1 cellular context compared by ENCODE assay signal in the genomic region with DNA sequence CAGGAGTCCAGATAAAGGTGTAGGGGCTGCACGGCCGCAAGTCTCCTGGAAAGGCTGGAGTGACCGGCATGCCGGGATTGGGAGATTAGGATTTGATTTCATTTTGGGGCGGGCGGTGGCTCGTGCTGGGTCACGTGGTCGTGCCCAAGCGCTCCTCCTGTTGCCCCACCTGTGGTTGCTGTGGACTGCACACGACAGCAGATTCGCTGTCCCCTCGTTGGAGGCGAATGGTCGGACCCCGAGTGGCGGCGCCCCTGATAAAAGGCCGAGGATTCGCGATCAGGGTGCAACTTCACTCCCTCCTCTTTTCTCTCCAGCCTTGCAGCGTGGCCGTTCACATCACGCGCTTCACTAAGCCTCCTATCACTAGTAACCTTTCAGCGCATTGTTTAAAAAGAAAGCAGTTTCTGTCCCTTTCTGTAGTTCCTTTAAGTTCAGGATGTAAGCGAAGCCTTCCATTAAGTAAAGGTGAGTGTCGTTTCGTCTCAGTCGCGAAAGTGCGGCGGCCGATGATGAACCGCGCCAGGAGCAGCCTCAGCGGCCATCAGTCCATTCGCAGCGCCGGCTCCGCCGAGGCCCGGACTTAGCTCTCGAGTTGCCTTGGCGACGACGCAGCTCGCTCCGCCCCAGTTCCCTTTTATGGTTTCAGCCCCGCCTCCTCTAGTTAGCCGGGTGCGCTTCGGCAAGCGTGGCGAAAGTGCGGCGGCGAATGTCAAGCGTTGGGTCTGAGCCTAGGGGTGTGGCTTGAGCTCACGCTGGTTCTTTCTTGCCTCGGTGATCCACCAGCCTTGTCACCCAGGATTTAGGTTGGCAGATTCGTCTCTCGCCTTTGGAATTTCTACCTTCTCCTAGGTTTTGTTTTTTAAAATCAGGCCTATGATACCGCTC.
A peak's percentile ranks its signal among the peaks of the same experiment; 100 is the strongest.
TF ChIP-seq lines count a peak whose summit lies in the region.

No MANE protein-coding gene starts in this region.

TF ChIP-seq in WTC11, 78 proteins besides CTCF, POLR2A, EP300 and RAD21 (continued from another document and continues in another):
- TF ChIP-seq, protein P1, sequence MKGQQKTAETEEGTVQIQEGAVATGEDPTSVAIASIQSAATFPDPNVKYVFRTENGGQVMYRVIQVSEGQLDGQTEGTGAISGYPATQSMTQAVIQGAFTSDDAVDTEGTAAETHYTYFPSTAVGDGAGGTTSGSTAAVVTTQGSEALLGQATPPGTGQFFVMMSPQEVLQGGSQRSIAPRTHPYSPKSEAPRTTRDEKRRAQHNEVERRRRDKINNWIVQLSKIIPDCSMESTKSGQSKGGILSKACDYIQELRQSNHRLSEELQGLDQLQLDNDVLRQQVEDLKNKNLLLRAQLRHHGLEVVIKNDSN (CRISPR knock-in tag; IDR thresholded peaks at IDR 0.05) = peak; percentile 89
- TF ChIP-seq, protein P2, sequence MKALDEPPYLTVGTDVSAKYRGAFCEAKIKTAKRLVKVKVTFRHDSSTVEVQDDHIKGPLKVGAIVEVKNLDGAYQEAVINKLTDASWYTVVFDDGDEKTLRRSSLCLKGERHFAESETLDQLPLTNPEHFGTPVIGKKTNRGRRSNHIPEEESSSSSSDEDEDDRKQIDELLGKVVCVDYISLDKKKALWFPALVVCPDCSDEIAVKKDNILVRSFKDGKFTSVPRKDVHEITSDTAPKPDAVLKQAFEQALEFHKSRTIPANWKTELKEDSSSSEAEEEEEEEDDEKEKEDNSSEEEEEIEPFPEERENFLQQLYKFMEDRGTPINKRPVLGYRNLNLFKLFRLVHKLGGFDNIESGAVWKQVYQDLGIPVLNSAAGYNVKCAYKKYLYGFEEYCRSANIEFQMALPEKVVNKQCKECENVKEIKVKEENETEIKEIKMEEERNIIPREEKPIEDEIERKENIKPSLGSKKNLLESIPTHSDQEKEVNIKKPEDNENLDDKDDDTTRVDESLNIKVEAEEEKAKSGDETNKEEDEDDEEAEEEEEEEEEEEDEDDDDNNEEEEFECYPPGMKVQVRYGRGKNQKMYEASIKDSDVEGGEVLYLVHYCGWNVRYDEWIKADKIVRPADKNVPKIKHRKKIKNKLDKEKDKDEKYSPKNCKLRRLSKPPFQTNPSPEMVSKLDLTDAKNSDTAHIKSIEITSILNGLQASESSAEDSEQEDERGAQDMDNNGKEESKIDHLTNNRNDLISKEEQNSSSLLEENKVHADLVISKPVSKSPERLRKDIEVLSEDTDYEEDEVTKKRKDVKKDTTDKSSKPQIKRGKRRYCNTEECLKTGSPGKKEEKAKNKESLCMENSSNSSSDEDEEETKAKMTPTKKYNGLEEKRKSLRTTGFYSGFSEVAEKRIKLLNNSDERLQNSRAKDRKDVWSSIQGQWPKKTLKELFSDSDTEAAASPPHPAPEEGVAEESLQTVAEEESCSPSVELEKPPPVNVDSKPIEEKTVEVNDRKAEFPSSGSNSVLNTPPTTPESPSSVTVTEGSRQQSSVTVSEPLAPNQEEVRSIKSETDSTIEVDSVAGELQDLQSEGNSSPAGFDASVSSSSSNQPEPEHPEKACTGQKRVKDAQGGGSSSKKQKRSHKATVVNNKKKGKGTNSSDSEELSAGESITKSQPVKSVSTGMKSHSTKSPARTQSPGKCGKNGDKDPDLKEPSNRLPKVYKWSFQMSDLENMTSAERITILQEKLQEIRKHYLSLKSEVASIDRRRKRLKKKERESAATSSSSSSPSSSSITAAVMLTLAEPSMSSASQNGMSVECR (CRISPR knock-in tag; IDR thresholded peaks at IDR 0.05; ENCODE audit: borderline replicate concordance) = no peak; the same call in 1 of the 2 replicates
- TF ChIP-seq, protein P3, sequence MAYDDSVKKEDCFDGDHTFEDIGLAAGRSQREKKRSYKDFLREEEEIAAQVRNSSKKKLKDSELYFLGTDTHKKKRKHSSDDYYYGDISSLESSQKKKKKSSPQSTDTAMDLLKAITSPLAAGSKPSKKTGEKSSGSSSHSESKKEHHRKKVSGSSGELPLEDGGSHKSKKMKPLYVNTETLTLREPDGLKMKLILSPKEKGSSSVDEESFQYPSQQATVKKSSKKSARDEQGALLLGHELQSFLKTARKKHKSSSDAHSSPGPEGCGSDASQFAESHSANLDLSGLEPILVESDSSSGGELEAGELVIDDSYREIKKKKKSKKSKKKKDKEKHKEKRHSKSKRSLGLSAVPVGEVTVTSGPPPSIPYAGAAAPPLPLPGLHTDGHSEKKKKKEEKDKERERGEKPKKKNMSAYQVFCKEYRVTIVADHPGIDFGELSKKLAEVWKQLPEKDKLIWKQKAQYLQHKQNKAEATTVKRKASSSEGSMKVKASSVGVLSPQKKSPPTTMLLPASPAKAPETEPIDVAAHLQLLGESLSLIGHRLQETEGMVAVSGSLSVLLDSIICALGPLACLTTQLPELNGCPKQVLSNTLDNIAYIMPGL (CRISPR knock-in tag; IDR thresholded peaks at IDR 0.05) = no peak
- TF ChIP-seq, protein P4, sequence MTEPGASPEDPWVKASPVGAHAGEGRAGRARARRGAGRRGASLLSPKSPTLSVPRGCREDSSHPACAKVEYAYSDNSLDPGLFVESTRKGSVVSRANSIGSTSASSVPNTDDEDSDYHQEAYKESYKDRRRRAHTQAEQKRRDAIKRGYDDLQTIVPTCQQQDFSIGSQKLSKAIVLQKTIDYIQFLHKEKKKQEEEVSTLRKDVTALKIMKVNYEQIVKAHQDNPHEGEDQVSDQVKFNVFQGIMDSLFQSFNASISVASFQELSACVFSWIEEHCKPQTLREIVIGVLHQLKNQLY (CRISPR knock-in tag; IDR thresholded peaks at IDR 0.05) = no peak
- TF ChIP-seq, protein P5, sequence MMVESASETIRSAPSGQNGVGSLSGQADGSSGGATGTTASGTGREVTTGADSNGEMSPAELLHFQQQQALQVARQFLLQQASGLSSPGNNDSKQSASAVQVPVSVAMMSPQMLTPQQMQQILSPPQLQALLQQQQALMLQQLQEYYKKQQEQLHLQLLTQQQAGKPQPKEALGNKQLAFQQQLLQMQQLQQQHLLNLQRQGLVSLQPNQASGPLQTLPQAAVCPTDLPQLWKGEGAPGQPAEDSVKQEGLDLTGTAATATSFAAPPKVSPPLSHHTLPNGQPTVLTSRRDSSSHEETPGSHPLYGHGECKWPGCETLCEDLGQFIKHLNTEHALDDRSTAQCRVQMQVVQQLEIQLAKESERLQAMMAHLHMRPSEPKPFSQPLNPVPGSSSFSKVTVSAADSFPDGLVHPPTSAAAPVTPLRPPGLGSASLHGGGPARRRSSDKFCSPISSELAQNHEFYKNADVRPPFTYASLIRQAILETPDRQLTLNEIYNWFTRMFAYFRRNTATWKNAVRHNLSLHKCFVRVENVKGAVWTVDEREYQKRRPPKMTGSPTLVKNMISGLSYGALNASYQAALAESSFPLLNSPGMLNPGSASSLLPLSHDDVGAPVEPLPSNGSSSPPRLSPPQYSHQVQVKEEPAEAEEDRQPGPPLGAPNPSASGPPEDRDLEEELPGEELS (CRISPR knock-in tag; IDR thresholded peaks at IDR 0.05) = no peak
- TF ChIP-seq, protein P6, sequence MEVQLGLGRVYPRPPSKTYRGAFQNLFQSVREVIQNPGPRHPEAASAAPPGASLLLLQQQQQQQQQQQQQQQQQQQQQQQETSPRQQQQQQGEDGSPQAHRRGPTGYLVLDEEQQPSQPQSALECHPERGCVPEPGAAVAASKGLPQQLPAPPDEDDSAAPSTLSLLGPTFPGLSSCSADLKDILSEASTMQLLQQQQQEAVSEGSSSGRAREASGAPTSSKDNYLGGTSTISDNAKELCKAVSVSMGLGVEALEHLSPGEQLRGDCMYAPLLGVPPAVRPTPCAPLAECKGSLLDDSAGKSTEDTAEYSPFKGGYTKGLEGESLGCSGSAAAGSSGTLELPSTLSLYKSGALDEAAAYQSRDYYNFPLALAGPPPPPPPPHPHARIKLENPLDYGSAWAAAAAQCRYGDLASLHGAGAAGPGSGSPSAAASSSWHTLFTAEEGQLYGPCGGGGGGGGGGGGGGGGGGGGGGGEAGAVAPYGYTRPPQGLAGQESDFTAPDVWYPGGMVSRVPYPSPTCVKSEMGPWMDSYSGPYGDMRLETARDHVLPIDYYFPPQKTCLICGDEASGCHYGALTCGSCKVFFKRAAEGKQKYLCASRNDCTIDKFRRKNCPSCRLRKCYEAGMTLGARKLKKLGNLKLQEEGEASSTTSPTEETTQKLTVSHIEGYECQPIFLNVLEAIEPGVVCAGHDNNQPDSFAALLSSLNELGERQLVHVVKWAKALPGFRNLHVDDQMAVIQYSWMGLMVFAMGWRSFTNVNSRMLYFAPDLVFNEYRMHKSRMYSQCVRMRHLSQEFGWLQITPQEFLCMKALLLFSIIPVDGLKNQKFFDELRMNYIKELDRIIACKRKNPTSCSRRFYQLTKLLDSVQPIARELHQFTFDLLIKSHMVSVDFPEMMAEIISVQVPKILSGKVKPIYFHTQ (CRISPR knock-in tag; IDR thresholded peaks at IDR 0.05) = no peak
- TF ChIP-seq, protein P7, sequence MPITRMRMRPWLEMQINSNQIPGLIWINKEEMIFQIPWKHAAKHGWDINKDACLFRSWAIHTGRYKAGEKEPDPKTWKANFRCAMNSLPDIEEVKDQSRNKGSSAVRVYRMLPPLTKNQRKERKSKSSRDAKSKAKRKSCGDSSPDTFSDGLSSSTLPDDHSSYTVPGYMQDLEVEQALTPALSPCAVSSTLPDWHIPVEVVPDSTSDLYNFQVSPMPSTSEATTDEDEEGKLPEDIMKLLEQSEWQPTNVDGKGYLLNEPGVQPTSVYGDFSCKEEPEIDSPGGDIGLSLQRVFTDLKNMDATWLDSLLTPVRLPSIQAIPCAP (CRISPR knock-in tag; IDR thresholded peaks at IDR 0.05) = no peak
- TF ChIP-seq PRRX2 (CRISPR knock-in tag; IDR thresholded peaks at IDR 0.05) (no peak), ZNF317 (CRISPR knock-in tag; IDR thresholded peaks at IDR 0.05; ENCODE audit: borderline replicate concordance, low read depth) (no peak), ZNF232 (CRISPR knock-in tag; IDR thresholded peaks at IDR 0.05) (0 out of 2 replicates have a peak, but pooled peaks have one; percentile 55), KAT7 (CRISPR knock-in tag; IDR thresholded peaks at IDR 0.05; ENCODE audit: borderline replicate concordance) (no peak), FOXP1 (CRISPR knock-in tag; IDR thresholded peaks at IDR 0.05; ENCODE audit: borderline replicate concordance) (peak; percentile 71; the same call in 1 of the 2 replicates), NR2C2 (CRISPR knock-in tag; IDR thresholded peaks at IDR 0.05) (no peak), MXD4 (CRISPR knock-in tag; IDR thresholded peaks at IDR 0.05; ENCODE audit: borderline replicate concordance) (no peak), SMAD4 (CRISPR knock-in tag; IDR thresholded peaks at IDR 0.05) (no peak), ZBTB21 (CRISPR knock-in tag; IDR thresholded peaks at IDR 0.05; ENCODE audit: borderline replicate concordance) (peak; percentile 76), CBFB (CRISPR knock-in tag; IDR thresholded peaks at IDR 0.05; ENCODE audit: low read depth) (peak; percentile 61; the same call in 1 of the 2 replicates), TCF7 (CRISPR knock-in tag; IDR thresholded peaks at IDR 0.05; ENCODE audit: low read depth) (no peak), RORB (CRISPR knock-in tag; IDR thresholded peaks at IDR 0.05) (no peak), NR1H2 (CRISPR knock-in tag; IDR thresholded peaks at IDR 0.05) (no peak), ZNF138 (CRISPR knock-in tag; conservative IDR thresholded peaks at IDR 0.05) (0 out of 2 replicates have a peak, but pooled peaks have one; percentile 69)
- TF ChIP-seq, protein P8, sequence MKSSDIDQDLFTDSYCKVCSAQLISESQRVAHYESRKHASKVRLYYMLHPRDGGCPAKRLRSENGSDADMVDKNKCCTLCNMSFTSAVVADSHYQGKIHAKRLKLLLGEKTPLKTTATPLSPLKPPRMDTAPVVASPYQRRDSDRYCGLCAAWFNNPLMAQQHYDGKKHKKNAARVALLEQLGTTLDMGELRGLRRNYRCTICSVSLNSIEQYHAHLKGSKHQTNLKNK (CRISPR knock-in tag; IDR thresholded peaks at IDR 0.05) = 0 out of 2 replicates have a peak, but pooled peaks have one; percentile 60
- TF ChIP-seq, protein P9, sequence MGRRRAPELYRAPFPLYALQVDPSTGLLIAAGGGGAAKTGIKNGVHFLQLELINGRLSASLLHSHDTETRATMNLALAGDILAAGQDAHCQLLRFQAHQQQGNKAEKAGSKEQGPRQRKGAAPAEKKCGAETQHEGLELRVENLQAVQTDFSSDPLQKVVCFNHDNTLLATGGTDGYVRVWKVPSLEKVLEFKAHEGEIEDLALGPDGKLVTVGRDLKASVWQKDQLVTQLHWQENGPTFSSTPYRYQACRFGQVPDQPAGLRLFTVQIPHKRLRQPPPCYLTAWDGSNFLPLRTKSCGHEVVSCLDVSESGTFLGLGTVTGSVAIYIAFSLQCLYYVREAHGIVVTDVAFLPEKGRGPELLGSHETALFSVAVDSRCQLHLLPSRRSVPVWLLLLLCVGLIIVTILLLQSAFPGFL (CRISPR knock-in tag; IDR thresholded peaks at IDR 0.05; ENCODE audit: borderline replicate concordance) = no peak
- TF ChIP-seq, protein P10, sequence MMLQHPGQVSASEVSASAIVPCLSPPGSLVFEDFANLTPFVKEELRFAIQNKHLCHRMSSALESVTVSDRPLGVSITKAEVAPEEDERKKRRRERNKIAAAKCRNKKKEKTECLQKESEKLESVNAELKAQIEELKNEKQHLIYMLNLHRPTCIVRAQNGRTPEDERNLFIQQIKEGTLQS (CRISPR knock-in tag; conservative IDR thresholded peaks at IDR 0.05) = no peak
- TF ChIP-seq, protein P11, sequence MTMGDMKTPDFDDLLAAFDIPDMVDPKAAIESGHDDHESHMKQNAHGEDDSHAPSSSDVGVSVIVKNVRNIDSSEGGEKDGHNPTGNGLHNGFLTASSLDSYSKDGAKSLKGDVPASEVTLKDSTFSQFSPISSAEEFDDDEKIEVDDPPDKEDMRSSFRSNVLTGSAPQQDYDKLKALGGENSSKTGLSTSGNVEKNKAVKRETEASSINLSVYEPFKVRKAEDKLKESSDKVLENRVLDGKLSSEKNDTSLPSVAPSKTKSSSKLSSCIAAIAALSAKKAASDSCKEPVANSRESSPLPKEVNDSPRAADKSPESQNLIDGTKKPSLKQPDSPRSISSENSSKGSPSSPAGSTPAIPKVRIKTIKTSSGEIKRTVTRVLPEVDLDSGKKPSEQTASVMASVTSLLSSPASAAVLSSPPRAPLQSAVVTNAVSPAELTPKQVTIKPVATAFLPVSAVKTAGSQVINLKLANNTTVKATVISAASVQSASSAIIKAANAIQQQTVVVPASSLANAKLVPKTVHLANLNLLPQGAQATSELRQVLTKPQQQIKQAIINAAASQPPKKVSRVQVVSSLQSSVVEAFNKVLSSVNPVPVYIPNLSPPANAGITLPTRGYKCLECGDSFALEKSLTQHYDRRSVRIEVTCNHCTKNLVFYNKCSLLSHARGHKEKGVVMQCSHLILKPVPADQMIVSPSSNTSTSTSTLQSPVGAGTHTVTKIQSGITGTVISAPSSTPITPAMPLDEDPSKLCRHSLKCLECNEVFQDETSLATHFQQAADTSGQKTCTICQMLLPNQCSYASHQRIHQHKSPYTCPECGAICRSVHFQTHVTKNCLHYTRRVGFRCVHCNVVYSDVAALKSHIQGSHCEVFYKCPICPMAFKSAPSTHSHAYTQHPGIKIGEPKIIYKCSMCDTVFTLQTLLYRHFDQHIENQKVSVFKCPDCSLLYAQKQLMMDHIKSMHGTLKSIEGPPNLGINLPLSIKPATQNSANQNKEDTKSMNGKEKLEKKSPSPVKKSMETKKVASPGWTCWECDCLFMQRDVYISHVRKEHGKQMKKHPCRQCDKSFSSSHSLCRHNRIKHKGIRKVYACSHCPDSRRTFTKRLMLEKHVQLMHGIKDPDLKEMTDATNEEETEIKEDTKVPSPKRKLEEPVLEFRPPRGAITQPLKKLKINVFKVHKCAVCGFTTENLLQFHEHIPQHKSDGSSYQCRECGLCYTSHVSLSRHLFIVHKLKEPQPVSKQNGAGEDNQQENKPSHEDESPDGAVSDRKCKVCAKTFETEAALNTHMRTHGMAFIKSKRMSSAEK (CRISPR knock-in tag; IDR thresholded peaks at IDR 0.05; ENCODE audit: borderline replicate concordance) = no peak
- TF ChIP-seq, protein P12, sequence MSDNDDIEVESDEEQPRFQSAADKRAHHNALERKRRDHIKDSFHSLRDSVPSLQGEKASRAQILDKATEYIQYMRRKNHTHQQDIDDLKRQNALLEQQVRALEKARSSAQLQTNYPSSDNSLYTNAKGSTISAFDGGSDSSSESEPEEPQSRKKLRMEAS (CRISPR knock-in tag; IDR thresholded peaks at IDR 0.05) = peak; percentile 56
